24 cellular contexts compared by ENCODE assay signal in genomic region chr17:19487009-19487600, GRCh38. TPM values are rescaled to one million over a fixed set of nuclear protein-coding genes. Genes with fewer than 3 reads are reported as not detected.
DNase-seq lines count a peak whose midpoint lies in the region; ATAC-seq, FAIRE-seq and TF ChIP-seq lines count a peak whose summit lies in the region.
"Had no signal": no experiment of that assay in that cellular context is flagged by ENCODE, and none has a peak within 500 bp of the region (broad histone marks: within the 10 kb centered on the region; RNA-seq: fewer than 3 reads in every experiment).

No MANE protein-coding gene starts in this region.

- 0 out of 2 replicates have a peak, but pooled peaks have one; percentile 7 for ATAC-seq in WTC11
- no peak for ATAC-seq in HG02798 (IDR thresholded peaks at IDR 0.05; ENCODE audit: poor library complexity, unreplicated experiment)

- H3K27me3 ChIP-seq in endothelial cell of umbilical vein (ENCODE audit: control insufficient read depth in 2 of 2, insufficient read depth in 2 of 2, low read length in 2 of 2) (no peaks in the 10 kb centered on the region), mesenchymal stem cell (ENCODE audit: control insufficient read depth in 1 of 2, insufficient read depth in 1 of 2, low read length in 2 of 2) (no peaks in the 10 kb centered on the region), testis (no peaks in the 10 kb centered on the region), A673 (replicated peaks; ENCODE audit: insufficient read depth, low read depth, low read length, poor library complexity) (no peaks in the 10 kb centered on the region)
- H3K27me3 ChIP-seq: cardiac muscle cell, hepatocyte had no signal

- H3K27me3 Mint-ChIP-seq in WTC11 (ENCODE audit: low read depth), result no peaks in the 10 kb centered on the region

- no peak overlapping the region for H3K9ac ChIP-seq in endothelial cell of umbilical vein (replicated peaks; ENCODE audit: extremely low read depth, insufficient read depth, low read length)
- peak overlapping the region; percentile 38 for H3K9ac ChIP-seq in mesenchymal stem cell (ENCODE audit: low read length)

- dilution Hi-C loops in endothelial cell of umbilical vein (cut with MboI; ENCODE audit: extremely low pct_ligation_motif_present, low sequenced_read_pairs), result no loop called here

- no peak overlapping the region for H2BK5ac ChIP-seq in mesenchymal stem cell (ENCODE audit: low read depth, low read length, poor library complexity, severe bottlenecking)

- no peaks in the 10 kb centered on the region for H3K36me3 ChIP-seq in endothelial cell of umbilical vein (ENCODE audit: control insufficient read depth in 2 of 2, extremely low read depth in 1 of 2, insufficient read depth in 2 of 2, low read length in 2 of 2)
- H3K36me3 ChIP-seq in mesenchymal stem cell (ENCODE audit: control insufficient read depth in 1 of 2, insufficient read depth in 2 of 2, low read depth in 1 of 2, low read length in 2 of 2), result no peaks in the 10 kb centered on the region
- H3K36me3 ChIP-seq in testis (ENCODE audit: low read depth, missing control alignments), result no peaks in the 10 kb centered on the region
- H3K36me3 ChIP-seq in A673 (ENCODE audit: insufficient read depth, low read length, poor library complexity, severe bottlenecking), result no peaks in the 10 kb centered on the region
- H3K36me3 ChIP-seq: cardiac muscle cell had no signal

- H3K9me3 ChIP-seq in endothelial cell of umbilical vein (replicated peaks; ENCODE audit: control insufficient read depth, insufficient read depth, low read length) (no peaks in the 10 kb centered on the region), mesenchymal stem cell (ENCODE audit: control insufficient read depth, low read length) (no peaks in the 10 kb centered on the region), testis (no peaks in the 10 kb centered on the region), A673 (ENCODE audit: low read depth, low read length, poor library complexity, severe bottlenecking) (no peaks in the 10 kb centered on the region)

- H4K20me1 ChIP-seq in endothelial cell of umbilical vein (replicated peaks; ENCODE audit: control insufficient read depth, extremely low read depth, insufficient read depth, low read length), result no peaks in the 10 kb centered on the region

- H3K27ac ChIP-seq in endothelial cell of umbilical vein (ENCODE audit: insufficient read depth, low read depth, low read length) (no peak overlapping the region), mesenchymal stem cell (ENCODE audit: low read length, poor library complexity, severe bottlenecking) (no peak overlapping the region), testis (peak overlapping the region in 1 of 2 donors; percentile 12), A673 (ENCODE audit: low read depth, low read length, poor library complexity, severe bottlenecking) (no peak overlapping the region)
- H3K27ac ChIP-seq: cardiac muscle cell, hepatocyte had no signal

- peaks cover 66% of the 10 kb centered on the region for H3K4me1 Mint-ChIP-seq in WTC11
- H3K4me1 Mint-ChIP-seq: activated naive CD8-positive, alpha-beta T cell treated with anti-CD3 and anti-CD28 coated beads for 36 hours had no signal

- H2BK15ac ChIP-seq in mesenchymal stem cell (ENCODE audit: low read depth, poor library complexity, severe bottlenecking), result no peak overlapping the region

- intact Hi-C loops in endothelial cell of umbilical vein (cut with micrococcal nuclease) (no loop called here), testis (cut with DNase I; ENCODE audit: low total_unique reads) (no loop called here), A673 (cut with micrococcal nuclease; ENCODE audit: unreplicated experiment) (no loop called here)

- H3K14ac ChIP-seq in mesenchymal stem cell (ENCODE audit: low read length in 2 of 2), result no peak overlapping the region

- H4K8ac ChIP-seq in mesenchymal stem cell (ENCODE audit: low read length), result no peak overlapping the region

- H3K23ac ChIP-seq in mesenchymal stem cell (ENCODE audit: low read length in 2 of 2), result no peak overlapping the region

- CTCF ChIA-PET in WTC11 (lab: Charles Lee), result interaction anchor here (0.8 to 5.3 kb wide), 2 partner anchors 18 to 124 kb away, joined by 4 to 21 read pairs; partner anchors contain the start of gene B9D1
- CTCF ChIA-PET in endothelial cell of umbilical vein (lab: Charles Lee), result interaction anchor here (1.5 to 1.6 kb wide), 2 partner anchors 8 to 279 kb away, joined by 3 read pairs; no protein-coding TSS in a partner anchor
- CTCF ChIA-PET in A673 (lab: Charles Lee), result no interaction called here

- H4K91ac ChIP-seq in mesenchymal stem cell (ENCODE audit: low read length), result no peak overlapping the region

- no peak for DNase-seq in WTC11 (ENCODE audit: low spot score)
- no peak for DNase-seq in endothelial cell of umbilical vein (ENCODE audit: low read depth, low spot score)
- no peak for DNase-seq in mesenchymal stem cell
- peak; percentile 53 for DNase-seq in testis
- no peak for DNase-seq in NCI-H2196 treated with DMSO at 0.1 percent for 48 hours (lab: John Stamatoyannopoulos, UW; ENCODE audit: unreplicated experiment)
- no peak for DNase-seq in effector CD4-positive, alpha-beta T cell
- DNase-seq in A673 (ENCODE audit: low spot score), result no peak
- DNase-seq: activated CD4-positive, CD25-positive, alpha-beta regulatory T cell treated with anti-CD3 and anti-CD28 coated beads, Interleukin-2, amount 50 U/mL, for 72 hours; activated naive CD8-positive, alpha-beta T cell treated with anti-CD3 and anti-CD28 coated beads for 36 hours; effector CD8-positive, alpha-beta T cell; foreskin fibroblast; KG1; MV-4-11; NCI-H2029; NCI-H446 treated with DMSO at 0.1 percent for 48 hours; NK-92 treated with Interleukin-12 subunit alpha and Interleukin-12 subunit beta, amount 100 ng/mL, for 24 hours; stimulated activated CD4-positive, alpha-beta T cell treated with anti-CD3 and anti-CD28 coated beads, Interleukin-12 subunit alpha, Interleukin-12 subunit beta, amount 100 ng/mL, for 4 hours; stimulated activated CD8-positive, alpha-beta memory T cell treated with anti-CD3 and anti-CD28 coated beads, Interleukin-4, amount 100 ng/mL, for 48 hours; T1000 had no signal

- no peaks in the 10 kb centered on the region for H3K9me1 ChIP-seq in endothelial cell of umbilical vein (replicated peaks; ENCODE audit: control insufficient read depth, extremely low read depth, insufficient read depth, low read length)

- H2AFZ ChIP-seq in endothelial cell of umbilical vein (ENCODE audit: low read depth, low read length), result peak overlapping the region; percentile 84
- H2AFZ ChIP-seq in mesenchymal stem cell (ENCODE audit: low read depth, low read length), result no peak overlapping the region
- H2AFZ ChIP-seq: hepatocyte had no signal

- FAIRE-seq in endothelial cell of umbilical vein (lab: Jason Lieb, UNC), result no peak
- FAIRE-seq: islet of Langerhans had no signal

- no peaks in the 10 kb centered on the region for H3K79me2 ChIP-seq in endothelial cell of umbilical vein (ENCODE audit: control insufficient read depth, insufficient read depth, low read length)
- H3K79me2 ChIP-seq: hepatocyte had no signal

- H3K4me3 ChIP-seq in endothelial cell of umbilical vein (replicated peaks in 1 of 3; ENCODE audit: insufficient read depth in 1 of 3, low read depth in 1 of 3, low read length in 3 of 3) (no peak overlapping the region), mesenchymal stem cell (ENCODE audit: insufficient read depth in 1 of 2, low read depth in 1 of 2, low read length in 2 of 2) (no peak overlapping the region), testis (no peak overlapping the region), A673 (ENCODE audit: low read depth, low read length, poor library complexity, severe bottlenecking) (no peak overlapping the region)
- H3K4me3 ChIP-seq: cardiac muscle cell, hepatocyte had no signal

- no peak overlapping the region for H3K4me2 ChIP-seq in endothelial cell of umbilical vein (ENCODE audit: insufficient read depth, low read length)
- no peak overlapping the region for H3K4me2 ChIP-seq in mesenchymal stem cell (ENCODE audit: low read length, poor library complexity, severe bottlenecking)
- H3K4me2 ChIP-seq: hepatocyte had no signal

- TF ChIP-seq CTCF in WTC11 (IDR thresholded peaks at IDR 0.05) (no peak), endothelial cell of umbilical vein (IDR thresholded peaks at IDR 0.05; ENCODE audit: extremely low read depth in 1 of 2, insufficient read depth in 1 of 2, low read depth in 1 of 2, low read length in 2 of 2) (no peak), testis (IDR thresholded peaks at IDR 0.05) (no peak), A673 (conservative IDR thresholded peaks at IDR 0.05; ENCODE audit: low read depth, low read length) (no peak)

- POLR2A ChIA-PET in WTC11 (lab: Charles Lee) (interaction anchor here (0.6 kb wide), 1 partner anchor 144 kb away, joined by 3 read pairs; no protein-coding TSS in a partner anchor), endothelial cell of umbilical vein (lab: Charles Lee) (no interaction called here), A673 (lab: Charles Lee; ENCODE audit: low non-redundant PET) (no interaction called here)

- H3K4me3 Mint-ChIP-seq in WTC11, result no peak overlapping the region
- H3K4me3 Mint-ChIP-seq: activated naive CD8-positive, alpha-beta T cell treated with anti-CD3 and anti-CD28 coated beads for 36 hours had no signal

- H3K4me1 ChIP-seq in endothelial cell of umbilical vein (ENCODE audit: control insufficient read depth, extremely low read depth, insufficient read depth, low read length), result no peaks in the 10 kb centered on the region
- peaks cover 3% of the 10 kb centered on the region for H3K4me1 ChIP-seq in mesenchymal stem cell (ENCODE audit: control insufficient read depth, insufficient read depth, low read depth, low read length)
- H3K4me1 ChIP-seq in testis, result peaks cover 26% of the 10 kb centered on the region
- no peaks in the 10 kb centered on the region for H3K4me1 ChIP-seq in A673 (ENCODE audit: insufficient read depth, low read length, poor library complexity, severe bottlenecking)

- H2BK120ac ChIP-seq in mesenchymal stem cell (ENCODE audit: low read depth, low read length), result no peak overlapping the region

- no peak overlapping the region for H3K4ac ChIP-seq in mesenchymal stem cell (ENCODE audit: low read depth in 1 of 2, low read length in 2 of 2)

- peak overlapping the region; percentile 57 for H3K27ac Mint-ChIP-seq in WTC11
- H3K27ac Mint-ChIP-seq: activated naive CD8-positive, alpha-beta T cell treated with anti-CD3 and anti-CD28 coated beads for 36 hours had no signal

- BruUV-seq in endothelial cell of umbilical vein (replicated peaks; lab: Mats Ljungman, UMichigan) (no TSS peak), A673 (replicated peaks; lab: Mats Ljungman, UMichigan) (no TSS peak)

- H3K79me1 ChIP-seq in mesenchymal stem cell (replicated peaks; ENCODE audit: low read length, poor library complexity, severe bottlenecking), result no peaks in the 10 kb centered on the region

- H3K18ac ChIP-seq in mesenchymal stem cell (ENCODE audit: low read depth in 1 of 2, low read length in 2 of 2), result no peak overlapping the region

- TF ChIP-seq POLR2A in endothelial cell of umbilical vein (IDR thresholded peaks at IDR 0.05; ENCODE audit: low read depth, low read length) (no peak), testis (IDR thresholded peaks at IDR 0.05) (no peak)

- H3K9me3 Mint-ChIP-seq in WTC11, result no peaks in the 10 kb centered on the region
- H3K9me3 Mint-ChIP-seq: activated naive CD8-positive, alpha-beta T cell treated with anti-CD3 and anti-CD28 coated beads for 36 hours had no signal

- no peaks in the 10 kb centered on the region for H3K36me3 Mint-ChIP-seq in WTC11
- H3K36me3 Mint-ChIP-seq: activated naive CD8-positive, alpha-beta T cell treated with anti-CD3 and anti-CD28 coated beads for 36 hours had no signal

- 83% methylated on average over 12 of the region's 12 CpGs for WGBS in mesenchymal stem cell
- WGBS in testis, 2 donors, result 40 to 59% methylated on average over 9 to 12 of the region's 12 CpGs

- H2AK5ac ChIP-seq in mesenchymal stem cell (ENCODE audit: low read length, severe bottlenecking), result no peak overlapping the region

- H2BK12ac ChIP-seq in mesenchymal stem cell (ENCODE audit: low read length in 2 of 2), result no peak overlapping the region

RNA-seq across cellular contexts. Expression of gene SLC47A1, which starts 46.5 kb away (rescaled TPM):
- total RNA-seq in WTC11 (2021) (2.5 to 3.3 TPM (median 2.9 TPM) in 3 replicates), endothelial cell of umbilical vein (0.90 and 3.3 TPM in 2 replicates), testis (10 to 100 TPM; 20.1 to 97.3 TPM), A673 (2021) (1.9 and 2.1 TPM in 2 replicates)
- polyA plus RNA-seq in endothelial cell of umbilical vein (6.9 and 8.0 TPM in 2 replicates), testis (ENCODE audit: insufficient read depth, low read depth, low replicate concordance) (39.8 TPM)
- 4.4 and 4.8 TPM in 2 replicates for polyA plus RNA-seq in endothelial cell of umbilical vein (2011; cell fraction: cytosol; rRNA removed)
- 6.5 and 6.8 TPM in 2 replicates for polyA plus RNA-seq in endothelial cell of umbilical vein (2011; cell fraction: nucleus; rRNA removed)
- 7.5 and 7.7 TPM in 2 replicates for polyA plus RNA-seq in endothelial cell of umbilical vein (2012)
- polyA minus RNA-seq in endothelial cell of umbilical vein, result 9.4 and 16.0 TPM in 2 replicates
- polyA minus RNA-seq in endothelial cell of umbilical vein (2011; cell fraction: cytosol; rRNA and poly(A)+ RNA removed), result 3.3 TPM
- 2.7 and 2.9 TPM in 2 replicates for polyA minus RNA-seq in endothelial cell of umbilical vein (2011; cell fraction: nucleus; rRNA and poly(A)+ RNA removed)
- not detected for polyA plus RNA-seq in mesenchymal stem cell (2013, experiment 1 of 2)
- polyA plus RNA-seq in mesenchymal stem cell (2013, experiment 2 of 2), result not detected
- total RNA-seq: activated naive CD8-positive, alpha-beta T cell treated with anti-CD3 and anti-CD28 coated beads for 36 hours; Daoy had no signal
